Comparison of ENCODE assay signal across 8 cellular contexts in genomic region chr7:99036531-99037175, GRCh38.
DNase-seq lines count a peak whose midpoint lies in the region; ATAC-seq and TF ChIP-seq lines count a peak whose summit lies in the region.

No MANE protein-coding gene starts in this region.

- TF ChIP-seq CTCF in epithelial cell of proximal tubule (conservative IDR thresholded peaks at IDR 0.05; ENCODE audit: low read depth, low read length): peak; percentile 45

- no peak overlapping the region for H3K4me3 ChIP-seq in epithelial cell of proximal tubule (ENCODE audit: low read depth, low read length)

- ATAC-seq in GM18502 (IDR thresholded peaks at IDR 0.05; ENCODE audit: poor library complexity, unreplicated experiment): no peak
- ATAC-seq in HG03280 (IDR thresholded peaks at IDR 0.05; ENCODE audit: unreplicated experiment): no peak

- DNase-seq in ELR (ENCODE audit: low read depth): peak; percentile 39
- DNase-seq in NCI-H1694 treated with DMSO at 0.1 percent for 48 hours (lab: John Stamatoyannopoulos, UW): peak; percentile 38
- no peak for DNase-seq in epithelial cell of proximal tubule (ENCODE audit: low read depth)
- peak; percentile 67 for DNase-seq in occipital lobe (lab: John Stamatoyannopoulos, UW)
- no peak for DNase-seq in stimulated activated CD4-positive, alpha-beta T cell treated with anti-CD3 and anti-CD28 coated beads, Interleukin-4, amount 100 ng/mL, for 24 hours
- DNase-seq in DMS79 treated with DMSO at 0.1 percent for 48 hours (lab: John Stamatoyannopoulos, UW): no peak

Comparison
In these comparisons a context has a peak if more than half of its experiments do, and no peak if none do; other contexts are left out.
1. DNase-seq: peak in ELR (single experiment), NCI-H1694 treated with DMSO at 0.1 percent for 48 hours (single experiment) and occipital lobe (single experiment); none in epithelial cell of proximal tubule (single experiment), stimulated activated CD4-positive, alpha-beta T cell treated with anti-CD3 and anti-CD28 coated beads, Interleukin-4, amount 100 ng/mL, for 24 hours (single experiment) and DMS79 treated with DMSO at 0.1 percent for 48 hours (single experiment).